ENCODE assay signal across 8 cellular contexts in the genomic region with DNA sequence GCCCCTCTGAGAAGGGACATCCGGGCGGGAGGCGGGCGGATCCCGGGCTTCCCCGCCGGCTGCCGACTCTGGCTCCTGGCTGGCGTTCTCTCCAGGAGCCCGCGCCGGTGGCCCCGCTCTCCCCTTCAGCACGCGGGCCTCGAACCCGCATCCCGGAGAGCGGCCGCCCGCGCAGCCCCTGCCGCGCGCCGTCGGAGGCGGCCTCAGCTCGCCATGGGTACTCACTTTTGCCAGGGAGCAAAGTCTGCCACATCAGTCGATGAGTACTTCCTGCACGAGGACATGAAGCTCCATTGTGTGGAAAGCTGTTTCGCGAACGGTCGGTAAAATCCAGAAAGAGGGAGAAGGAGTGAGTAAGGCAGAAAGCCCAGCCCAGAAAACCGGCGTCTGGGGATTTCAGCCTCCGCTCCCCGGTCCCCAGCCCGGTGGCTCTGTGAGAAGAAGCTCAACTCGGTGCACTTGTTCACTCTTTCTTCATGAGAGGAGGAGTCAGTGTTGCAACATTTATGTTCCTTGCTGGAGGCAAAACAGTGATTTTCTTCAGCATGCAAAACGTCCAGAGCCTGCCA. TPM values are rescaled to one million over a fixed set of nuclear protein-coding genes. Genes with fewer than 3 reads are reported as not detected.
A peak's percentile ranks its signal among the peaks of the same experiment; 100 is the strongest.
DNase-seq lines count a peak whose midpoint lies in the region; ATAC-seq and TF ChIP-seq lines count a peak whose summit lies in the region.

A gene (minus strand): TSS at position 445 of the 569 bp plus-strand sequence. CDS start 140,867 bp downstream, outside the sequence.

- DNase-seq in GM10266 (ENCODE audit: extremely low spot score) (peak; percentile 39), NT2/D1 (ENCODE audit: low read depth, low spot score) (no peak)
- no peak for DNase-seq in effector memory CD4-positive, alpha-beta T cell

- peak within 1 kb of the TSS; percentile 74 for H3K9ac ChIP-seq in NT2/D1 (ENCODE audit: insufficient read length, low read depth)

- TF ChIP-seq CTCF in GM10266 (IDR thresholded peaks at IDR 0.05; ENCODE audit: control insufficient read depth, insufficient read depth, low read depth, missing control alignments) (no peak), HEK293 (tag by site-specific recombination; IDR thresholded peaks at IDR 0.05) (no peak)

- H3K36me3 ChIP-seq in HEK293 (ENCODE audit: control insufficient read depth in 2 of 2, insufficient read depth in 1 of 2, low read length in 2 of 2), result no peaks in the 10 kb centered on the region
- H3K36me3 ChIP-seq in NT2/D1 (ENCODE audit: insufficient read depth, insufficient read length, low read length), result no peaks in the 10 kb centered on the region
- no peaks in the 10 kb centered on the region for H3K36me3 ChIP-seq in effector memory CD4-positive, alpha-beta T cell (ENCODE audit: control insufficient read depth, insufficient read depth, low read length)
- H3K36me3 ChIP-seq in mesodermal cell (ENCODE audit: control insufficient read depth, insufficient read depth, low read length), result no peaks in the 10 kb centered on the region
- no peaks in the 10 kb centered on the region for H3K36me3 ChIP-seq in urinary bladder (ENCODE audit: insufficient read depth)

- 2 to 7% methylated on average over 28 to 36 of the region's 42 CpGs for WGBS in mesodermal cell (ENCODE audit: insufficient coverage in 2 of 2), 2 experiments
- WGBS in urinary bladder, result 1% methylated on average over 42 of the region's 42 CpGs

- H3K9me3 ChIP-seq in HEK293 (ENCODE audit: control insufficient read depth, insufficient read depth, low read depth, low read length), result no peaks in the 10 kb centered on the region
- H3K9me3 ChIP-seq in NT2/D1 (ENCODE audit: insufficient read depth, low read length), result no peaks in the 10 kb centered on the region
- no peaks in the 10 kb centered on the region for H3K9me3 ChIP-seq in effector memory CD4-positive, alpha-beta T cell (ENCODE audit: control insufficient read depth, low read length)
- H3K9me3 ChIP-seq in mesodermal cell (ENCODE audit: control insufficient read depth, low read length), result no peaks in the 10 kb centered on the region

- CTCF ChIA-PET in HEK293 (lab: Yijun Ruan, JAX), result interaction anchor here (0.6 to 2.1 kb wide), 9 partner anchors 9 to 696 kb away, joined by 3 to 9 read pairs (median 3); no protein-coding TSS in a partner anchor

- H3K4me1 ChIP-seq in HEK293 (ENCODE audit: control insufficient read depth, insufficient read depth, low read length), result peaks cover 2% of the 10 kb centered on the region; the same call in 1 of the 2 replicates
- H3K4me1 ChIP-seq in NT2/D1 (ENCODE audit: insufficient read depth, insufficient read length), result no peaks in the 10 kb centered on the region
- H3K4me1 ChIP-seq in effector memory CD4-positive, alpha-beta T cell (ENCODE audit: control insufficient read depth, insufficient read depth, low read length, poor library complexity, severe bottlenecking), result peaks cover 6% of the 10 kb centered on the region
- peaks cover 4% of the 10 kb centered on the region for H3K4me1 ChIP-seq in mesodermal cell (ENCODE audit: control insufficient read depth, insufficient read depth, low read length, poor library complexity, severe bottlenecking)
- H3K4me1 ChIP-seq in urinary bladder (ENCODE audit: insufficient read depth), result no peaks in the 10 kb centered on the region

- ATAC-seq in GM21526 (IDR thresholded peaks at IDR 0.05; ENCODE audit: low FRiP score, unreplicated experiment) (no peak), HG03342 (IDR thresholded peaks at IDR 0.05; ENCODE audit: unreplicated experiment) (no peak)

- H3K27me3 ChIP-seq in NT2/D1 (ENCODE audit: insufficient read depth, insufficient read length), result no peaks in the 10 kb centered on the region
- peaks cover 28% of the 10 kb centered on the region for H3K27me3 ChIP-seq in effector memory CD4-positive, alpha-beta T cell (replicated peaks; ENCODE audit: control insufficient read depth, insufficient read depth, low read length, poor library complexity, severe bottlenecking)

- H3K4me3 ChIP-seq in HEK293 (ENCODE audit: low read depth, low read length) (peak within 1 kb of the TSS; percentile 37), NT2/D1 (ENCODE audit: insufficient read length, low read depth) (peak within 1 kb of the TSS; percentile 55), mesodermal cell (ENCODE audit: extremely low read depth, insufficient read depth, low read length, poor library complexity, severe bottlenecking) (peak within 1 kb of the TSS; percentile 38), urinary bladder (ENCODE audit: low read depth, low read length) (peak within 1 kb of the TSS; percentile 37)
- H3K4me3 ChIP-seq in effector memory CD4-positive, alpha-beta T cell (ENCODE audit: insufficient read depth, low read depth, low read length, poor library complexity, severe bottlenecking), result peak within 1 kb of the TSS; percentile 23

- POLR2A ChIA-PET in HEK293 (lab: Yijun Ruan, JAX), result no interaction called here

- H3K27ac ChIP-seq in HEK293 (ENCODE audit: extremely low read depth, low read depth, low read length), result peak within 1 kb of the TSS; percentile 3; the same call in 1 of the 2 replicates
- H3K27ac ChIP-seq in effector memory CD4-positive, alpha-beta T cell (ENCODE audit: insufficient read depth, low read length, poor library complexity, severe bottlenecking), result no peak within 1 kb of the TSS
- no peak within 1 kb of the TSS for H3K27ac ChIP-seq in mesodermal cell (ENCODE audit: low read depth, low read length, severe bottlenecking)
- H3K27ac ChIP-seq in urinary bladder (ENCODE audit: low read depth), result no peak within 1 kb of the TSS

TF ChIP-seq in HEK293, 187 proteins besides CTCF, POLR2A, EP300 and RAD21:
- TF ChIP-seq ZBTB17 (tag by site-specific recombination; IDR thresholded peaks at IDR 0.05) (peak; percentile 56), ZBTB48 (tag by site-specific recombination; IDR thresholded peaks at IDR 0.05) (0 out of 2 replicates have a peak, but pooled peaks have one; percentile 30), ZNF202 (tag by site-specific recombination; IDR thresholded peaks at IDR 0.05; ENCODE audit: borderline replicate concordance) (no peak), ZIC2 (tag by site-specific recombination; IDR thresholded peaks at IDR 0.05) (peak; percentile 62), ZNF664 (tag by site-specific recombination; IDR thresholded peaks at IDR 0.05) (no peak), ZEB2 (tag by site-specific recombination; IDR thresholded peaks at IDR 0.05) (no peak)
- TF ChIP-seq, protein P1, sequence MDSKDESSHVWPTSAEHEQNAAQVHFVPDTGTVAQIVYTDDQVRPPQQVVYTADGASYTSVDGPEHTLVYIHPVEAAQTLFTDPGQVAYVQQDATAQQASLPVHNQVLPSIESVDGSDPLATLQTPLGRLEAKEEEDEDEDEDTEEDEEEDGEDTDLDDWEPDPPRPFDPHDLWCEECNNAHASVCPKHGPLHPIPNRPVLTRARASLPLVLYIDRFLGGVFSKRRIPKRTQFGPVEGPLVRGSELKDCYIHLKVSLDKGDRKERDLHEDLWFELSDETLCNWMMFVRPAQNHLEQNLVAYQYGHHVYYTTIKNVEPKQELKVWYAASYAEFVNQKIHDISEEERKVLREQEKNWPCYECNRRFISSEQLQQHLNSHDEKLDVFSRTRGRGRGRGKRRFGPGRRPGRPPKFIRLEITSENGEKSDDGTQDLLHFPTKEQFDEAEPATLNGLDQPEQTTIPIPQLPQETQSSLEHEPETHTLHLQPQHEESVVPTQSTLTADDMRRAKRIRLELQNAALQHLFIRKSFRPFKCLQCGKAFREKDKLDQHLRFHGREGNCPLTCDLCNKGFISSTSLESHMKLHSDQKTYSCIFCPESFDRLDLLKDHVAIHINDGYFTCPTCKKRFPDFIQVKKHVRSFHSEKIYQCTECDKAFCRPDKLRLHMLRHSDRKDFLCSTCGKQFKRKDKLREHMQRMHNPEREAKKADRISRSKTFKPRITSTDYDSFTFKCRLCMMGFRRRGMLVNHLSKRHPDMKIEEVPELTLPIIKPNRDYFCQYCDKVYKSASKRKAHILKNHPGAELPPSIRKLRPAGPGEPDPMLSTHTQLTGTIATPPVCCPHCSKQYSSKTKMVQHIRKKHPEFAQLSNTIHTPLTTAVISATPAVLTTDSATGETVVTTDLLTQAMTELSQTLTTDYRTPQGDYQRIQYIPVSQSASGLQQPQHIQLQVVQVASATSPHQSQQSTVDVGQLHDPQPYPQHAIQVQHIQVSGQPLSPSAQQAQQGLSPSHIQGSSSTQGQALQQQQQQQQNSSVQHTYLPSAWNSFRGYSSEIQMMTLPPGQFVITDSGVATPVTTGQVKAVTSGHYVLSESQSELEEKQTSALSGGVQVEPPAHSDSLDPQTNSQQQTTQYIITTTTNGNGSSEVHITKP (tag by site-specific recombination; IDR thresholded peaks at IDR 0.05), result no peak
- TF ChIP-seq, protein P2, sequence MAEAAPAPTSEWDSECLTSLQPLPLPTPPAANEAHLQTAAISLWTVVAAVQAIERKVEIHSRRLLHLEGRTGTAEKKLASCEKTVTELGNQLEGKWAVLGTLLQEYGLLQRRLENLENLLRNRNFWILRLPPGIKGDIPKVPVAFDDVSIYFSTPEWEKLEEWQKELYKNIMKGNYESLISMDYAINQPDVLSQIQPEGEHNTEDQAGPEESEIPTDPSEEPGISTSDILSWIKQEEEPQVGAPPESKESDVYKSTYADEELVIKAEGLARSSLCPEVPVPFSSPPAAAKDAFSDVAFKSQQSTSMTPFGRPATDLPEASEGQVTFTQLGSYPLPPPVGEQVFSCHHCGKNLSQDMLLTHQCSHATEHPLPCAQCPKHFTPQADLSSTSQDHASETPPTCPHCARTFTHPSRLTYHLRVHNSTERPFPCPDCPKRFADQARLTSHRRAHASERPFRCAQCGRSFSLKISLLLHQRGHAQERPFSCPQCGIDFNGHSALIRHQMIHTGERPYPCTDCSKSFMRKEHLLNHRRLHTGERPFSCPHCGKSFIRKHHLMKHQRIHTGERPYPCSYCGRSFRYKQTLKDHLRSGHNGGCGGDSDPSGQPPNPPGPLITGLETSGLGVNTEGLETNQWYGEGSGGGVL (tag by site-specific recombination; IDR thresholded peaks at IDR 0.05), result no peak
TF ChIP-seq in HEK293: peak in this region for 3.

RNA-seq across cellular contexts. Expression of the gene that starts here (rescaled TPM):
- polyA plus RNA-seq in mesodermal cell (2013, experiment 1 of 2), result 1.3 TPM
- polyA plus RNA-seq in mesodermal cell (2013, experiment 2 of 2), result 0.66 TPM
- 9.7 TPM for total RNA-seq in urinary bladder
- polyA plus RNA-seq in urinary bladder, result 0.98 TPM
